In genomic region chr12:43113153-43113552, GRCh38 we compare ENCODE assay signal across 18 cellular contexts.
DNase-seq lines count a peak whose midpoint lies in the region; ATAC-seq and TF ChIP-seq lines count a peak whose summit lies in the region.
"Had no signal": no experiment of that assay in that cellular context is flagged by ENCODE, and none has a peak within 500 bp of the region (broad histone marks: within the 10 kb centered on the region; RNA-seq: fewer than 3 reads in every experiment).

No MANE protein-coding gene starts in this region.

- H3K4me2 ChIP-seq in neural progenitor cell, result no peak overlapping the region

- H3K4me3 ChIP-seq in epithelial cell of proximal tubule (ENCODE audit: low read depth, low read length) (no peak overlapping the region), neural progenitor cell (no peak overlapping the region), esophagus squamous epithelium (no peak overlapping the region)
- H3K4me3 ChIP-seq: psoas muscle had no signal

- H2AFZ ChIP-seq in neural progenitor cell (replicated peaks), result no peak overlapping the region

- H3F3A ChIP-seq in neural progenitor cell (ENCODE audit: low read depth), result no peaks in the 10 kb centered on the region

- no peak overlapping the region for H3K4me3 Mint-ChIP-seq in neural progenitor cell
- H3K4me3 Mint-ChIP-seq: CD4-positive, alpha-beta memory T cell; stimulated activated naive CD8-positive, alpha-beta T cell treated with anti-CD3 and anti-CD28 coated beads, Interleukin-15, Interleukin-2, amounts not matched to agents 100 ng/mL and 50 ng/mL, for 24 hours had no signal

- TF ChIP-seq CTCF in epithelial cell of proximal tubule (conservative IDR thresholded peaks at IDR 0.05; ENCODE audit: low read depth, low read length) (peak; percentile 37), neural progenitor cell (IDR thresholded peaks at IDR 0.05) (peak; percentile 28), esophagus squamous epithelium (IDR thresholded peaks at IDR 0.05) (no peak)

- intact Hi-C loops in esophagus squamous epithelium (cut with DNase I), result no loop called here

- no peak for TF ChIP-seq POLR2A in esophagus squamous epithelium (IDR thresholded peaks at IDR 0.05)
- TF ChIP-seq POLR2A in GM18505 (IDR thresholded peaks at IDR 0.05; ENCODE audit: borderline replicate concordance, extremely low read depth, insufficient read depth, insufficient read length), result no peak

- peaks cover 10% of the 10 kb centered on the region for H3K4me1 Mint-ChIP-seq in neural progenitor cell
- H3K4me1 Mint-ChIP-seq: CD4-positive, alpha-beta memory T cell had no signal

- H3K27ac ChIP-seq in neural progenitor cell, result no peak overlapping the region
- H3K27ac ChIP-seq in esophagus squamous epithelium, result no peak overlapping the region
- H3K27ac ChIP-seq: psoas muscle, VCaP had no signal

- H3K9me3 Mint-ChIP-seq in neural progenitor cell, result no peaks in the 10 kb centered on the region
- H3K9me3 Mint-ChIP-seq: stimulated activated naive CD8-positive, alpha-beta T cell treated with anti-CD3 and anti-CD28 coated beads, Interleukin-15, Interleukin-2, amounts not matched to agents 100 ng/mL and 50 ng/mL, for 24 hours had no signal

- H3K27me3 Mint-ChIP-seq in neural progenitor cell (ENCODE audit: insufficient read depth, low read depth), result peaks cover 2% of the 10 kb centered on the region
- H3K27me3 Mint-ChIP-seq: CD4-positive, alpha-beta memory T cell; stimulated activated naive CD8-positive, alpha-beta T cell treated with anti-CD3 and anti-CD28 coated beads, Interleukin-15, Interleukin-2, amounts not matched to agents 100 ng/mL and 50 ng/mL, for 24 hours had no signal

- H3K4me1 ChIP-seq in neural progenitor cell (no peaks in the 10 kb centered on the region), esophagus squamous epithelium (no peaks in the 10 kb centered on the region)
- H3K4me1 ChIP-seq: psoas muscle had no signal

- 44 to 69% methylated on average over 2 of the region's 2 CpGs for WGBS in esophagus squamous epithelium, 2 donors

- H3K9me3 ChIP-seq in neural progenitor cell (ENCODE audit: low read depth), result no peaks in the 10 kb centered on the region
- no peaks in the 10 kb centered on the region for H3K9me3 ChIP-seq in esophagus squamous epithelium
- H3K9me3 ChIP-seq: psoas muscle had no signal

- H3K36me3 ChIP-seq in neural progenitor cell (no peaks in the 10 kb centered on the region), esophagus squamous epithelium (no peaks in the 10 kb centered on the region)

- H4K20me1 ChIP-seq in neural progenitor cell (ENCODE audit: low read depth), result no peaks in the 10 kb centered on the region

- no peak overlapping the region for H3K27ac Mint-ChIP-seq in neural progenitor cell
- H3K27ac Mint-ChIP-seq: CD4-positive, alpha-beta memory T cell; stimulated activated naive CD8-positive, alpha-beta T cell treated with anti-CD3 and anti-CD28 coated beads, Interleukin-15, Interleukin-2, amounts not matched to agents 100 ng/mL and 50 ng/mL, for 24 hours had no signal

- H3K79me2 ChIP-seq in neural progenitor cell (ENCODE audit: low read depth), result no peaks in the 10 kb centered on the region

- H3K9ac ChIP-seq in neural progenitor cell, result no peak overlapping the region

- H3K27me3 ChIP-seq in neural progenitor cell (no peaks in the 10 kb centered on the region), esophagus squamous epithelium (no peaks in the 10 kb centered on the region)

- no peaks in the 10 kb centered on the region for H3K36me3 Mint-ChIP-seq in neural progenitor cell
- H3K36me3 Mint-ChIP-seq: CD4-positive, alpha-beta memory T cell had no signal

- DNase-seq in GM04503 (ENCODE audit: low read depth) (peak; percentile 16), OCI-M1 (lab: John Stamatoyannopoulos, UW) (peak; percentile 86), epithelial cell of proximal tubule (ENCODE audit: low read depth) (peak; percentile 25), neural progenitor cell (ENCODE audit: low spot score) (no peak), AML-193 (lab: John Stamatoyannopoulos, UW) (no peak), esophagus squamous epithelium (lab: John Stamatoyannopoulos, UW) (no peak), SHP77 treated with DMSO at 0.1 percent for 48 hours (lab: John Stamatoyannopoulos, UW) (no peak)
- DNase-seq: activated T-cell treated with anti-CD3 and anti-CD28 coated beads for 4 hours; amniotic stem cell; CD4-positive, alpha-beta memory T cell; effector CD8-positive, alpha-beta T cell; NCI-H1048; NCI-H510A treated with DMSO at 0.1 percent for 48 hours; psoas muscle; stimulated activated CD4-positive, alpha-beta T cell treated with anti-CD3 and anti-CD28 coated beads, Interleukin-4, amount 100 ng/mL, for 1 hour had no signal

- no peak for ATAC-seq in GM18505 (IDR thresholded peaks at IDR 0.05; ENCODE audit: unreplicated experiment)
- ATAC-seq: psoas muscle had no signal

Comparison
In these comparisons a context has a peak if more than half of its experiments do, and no peak if none do; other contexts are left out.
1. DNase-seq: peak in GM04503 (single experiment), OCI-M1 (single experiment) and epithelial cell of proximal tubule (single experiment); none in neural progenitor cell (single experiment), AML-193 (0 of 2), esophagus squamous epithelium (single experiment) and SHP77 treated with DMSO at 0.1 percent for 48 hours (single experiment).
2. CTCF ChIP-seq: peak in epithelial cell of proximal tubule (single experiment) and neural progenitor cell (single experiment); none in esophagus squamous epithelium (0 of 6).